13 cellular contexts compared by ENCODE assay signal in genomic region chr1:15282038-15282437, GRCh38. TPM values are rescaled to one million over a fixed set of nuclear protein-coding genes. Genes with fewer than 3 reads are reported as not detected.
"Had no signal": no experiment of that assay in that cellular context is flagged by ENCODE, and none has a peak within 500 bp of the region (broad histone marks: within the 10 kb centered on the region; RNA-seq: fewer than 3 reads in every experiment).

No MANE protein-coding gene starts in this region.

- H3K27me3 ChIP-seq: gastrocnemius medialis had no signal

- DNase-seq: activated CD4-positive, alpha-beta T cell treated with anti-CD3 and anti-CD28 coated beads for 36 hours; activated CD4-positive, alpha-beta T cell treated with anti-CD3 and anti-CD28 coated beads, Interleukin-2, amount 50 U/mL, for 48 hours; erythroblast; gastrocnemius medialis; psoas muscle; stimulated activated CD4-positive, alpha-beta T cell treated with anti-CD3 and anti-CD28 coated beads, Interleukin-4, amount 100 ng/mL, for 24 hours had no signal

- H3K4me3 ChIP-seq: gastrocnemius medialis, psoas muscle, SK-N-MC, thoracic aorta had no signal

- ATAC-seq: activated CD4-positive, alpha-beta T cell treated with anti-CD3 and anti-CD28 coated beads for 36 hours; gastrocnemius medialis; left colon; psoas muscle; sciatic nerve; stimulated activated effector memory CD8-positive, alpha-beta T cell treated with anti-CD3 and anti-CD28 coated beads, Interleukin-12 subunit alpha, Interleukin-12 subunit beta, amount 100 ng/mL, for 72 hours had no signal

- H3K36me3 ChIP-seq: gastrocnemius medialis, thoracic aorta had no signal

- H3K27ac ChIP-seq: gastrocnemius medialis, psoas muscle, SK-N-MC, thoracic aorta had no signal

- H3K4me1 ChIP-seq: gastrocnemius medialis, psoas muscle had no signal

- H3K9me3 ChIP-seq: gastrocnemius medialis, psoas muscle, thoracic aorta had no signal

RNA-seq across cellular contexts. Expression of gene FHAD1, which starts 35.0 kb away (rescaled TPM):
- total RNA-seq: activated T-helper 1 cell treated with anti-CD3 and anti-CD28 coated beads, Interleukin-12 subunit alpha, Interleukin-12 subunit beta, Interleukin-2, Interleukin-4 antibody, amounts not matched to agents 30 ng/mL and 10 ng/mL and 1 ng/mL, durations not matched to agents 14 hours and 24 hours and 36 hours; gastrocnemius medialis; lung microvascular endothelial cell had no signal
